9 cellular contexts compared by ENCODE assay signal in genomic region chr10:659710-660141, GRCh38. TPM values are rescaled to one million over a fixed set of nuclear protein-coding genes. Genes with fewer than 3 reads are reported as not detected.
DNase-seq lines count a peak whose midpoint lies in the region; ATAC-seq and TF ChIP-seq lines count a peak whose summit lies in the region.
"Had no signal": no experiment of that assay in that cellular context is flagged by ENCODE, and none has a peak within 500 bp of the region (broad histone marks: within the 10 kb centered on the region; RNA-seq: fewer than 3 reads in every experiment).

No MANE protein-coding gene starts in this region.

- H2AFZ ChIP-seq in SK-N-SH (ENCODE audit: low read depth) = no peak overlapping the region

- 66% methylated on average over 8 of the region's 8 CpGs for WGBS in SK-N-SH (ENCODE audit: low lambda C conversion rate)
- 22% methylated on average over 8 of the region's 8 CpGs for WGBS in prostate gland

- no peak for TF ChIP-seq RAD21 in SK-N-SH (IDR thresholded peaks at IDR 0.05; ENCODE audit: low read length)

- peaks cover 84% of the 10 kb centered on the region for H4K20me1 ChIP-seq in SK-N-SH (ENCODE audit: insufficient read depth)

- no peak for TF ChIP-seq EP300 in SK-N-SH (IDR thresholded peaks at IDR 0.05; ENCODE audit: borderline replicate concordance in 1 of 2, low read depth in 1 of 2, low read length in 1 of 2)

- no peaks in the 10 kb centered on the region for H3K9me3 ChIP-seq in SK-N-SH
- H3K9me3 ChIP-seq in prostate gland = no peaks in the 10 kb centered on the region

- H3K36me3 ChIP-seq in BJ (ENCODE audit: control insufficient read depth, insufficient read depth, low read length) (no peaks in the 10 kb centered on the region), SK-N-SH (replicated peaks in 1 of 2; ENCODE audit: control insufficient read depth in 1 of 2, insufficient read depth in 2 of 2, low read length in 1 of 2) (no peaks in the 10 kb centered on the region), prostate gland (no peaks in the 10 kb centered on the region)

- H3K4me3 Mint-ChIP-seq in stimulated activated naive B cell treated with anti-CD40 and anti-IgM and Interleukin-4, amounts not matched to agents 10 μg/mL and 1 μg/mL and 100 μg/mL, for 72 hours = no peak overlapping the region
- no peak overlapping the region for H3K4me3 Mint-ChIP-seq in activated CD4-positive, alpha-beta T cell treated with anti-CD3 and anti-CD28 coated beads for 36 hours

- H3K27ac Mint-ChIP-seq in stimulated activated naive B cell treated with anti-CD40 and anti-IgM and Interleukin-4, amounts not matched to agents 10 μg/mL and 1 μg/mL and 100 μg/mL, for 72 hours = no peak overlapping the region
- H3K27ac Mint-ChIP-seq in activated CD4-positive, alpha-beta T cell treated with anti-CD3 and anti-CD28 coated beads for 36 hours = no peak overlapping the region

- H3K9me3 Mint-ChIP-seq in stimulated activated naive B cell treated with anti-CD40 and anti-IgM and Interleukin-4, amounts not matched to agents 10 μg/mL and 1 μg/mL and 100 μg/mL, for 72 hours = no peaks in the 10 kb centered on the region
- no peaks in the 10 kb centered on the region for H3K9me3 Mint-ChIP-seq in activated CD4-positive, alpha-beta T cell treated with anti-CD3 and anti-CD28 coated beads for 36 hours (ENCODE audit: low read depth)

- H3K27ac ChIP-seq in SK-N-SH (ENCODE audit: low read depth in 2 of 2, low read length in 1 of 2) (peak overlapping the region; percentile 39 to 70), prostate gland (peak overlapping the region; percentile 23 to 58)

- H3K9ac ChIP-seq in SK-N-SH = peak overlapping the region; percentile 30; the same call in 1 of the 2 replicates

- DNase-seq in BJ (ENCODE audit: low read depth) = peak; percentile 64
- no peak for DNase-seq in SK-N-SH
- DNase-seq in foreskin fibroblast = peak; percentile 33 to 36
- DNase-seq in prostate gland (ENCODE audit: low spot score) = no peak
- no peak for DNase-seq in stimulated activated naive B cell treated with anti-CD40 and anti-IgM and Interleukin-4, amounts not matched to agents 10 μg/mL and 1 μg/mL and 100 μg/mL, for 72 hours
- no peak for DNase-seq in NCI-H128 (lab: John Stamatoyannopoulos, UW; ENCODE audit: unreplicated experiment)
- no peak for DNase-seq in activated CD4-positive, alpha-beta T cell treated with anti-CD3 and anti-CD28 coated beads for 36 hours
- DNase-seq: NCI-H226 had no signal

- no peak for ATAC-seq in GM21367 (IDR thresholded peaks at IDR 0.05; ENCODE audit: unreplicated experiment)
- ATAC-seq in stimulated activated naive B cell treated with anti-CD40 and anti-IgM and Interleukin-4, amounts not matched to agents 10 μg/mL and 1 μg/mL and 100 μg/mL, for 72 hours (replicated peaks) = no peak
- no peak for ATAC-seq in activated CD4-positive, alpha-beta T cell treated with anti-CD3 and anti-CD28 coated beads for 36 hours

- intact Hi-C loops in prostate gland (cut with DNase I) = no loop called here
- intact Hi-C loops in activated CD4-positive, alpha-beta T cell treated with anti-CD3 and anti-CD28 coated beads for 36 hours (cut with DNase I, micrococcal nuclease) = no loop called here

- no peaks in the 10 kb centered on the region for H3K9me2 ChIP-seq in SK-N-SH

- peaks cover 80% of the 10 kb centered on the region for H3K79me2 ChIP-seq in SK-N-SH (ENCODE audit: insufficient read depth)

- TF ChIP-seq CTCF in BJ (IDR thresholded peaks at IDR 0.05; ENCODE audit: insufficient read depth, low read depth, low read length) (no peak), SK-N-SH (IDR thresholded peaks at IDR 0.05) (no peak), foreskin fibroblast (IDR thresholded peaks at IDR 0.05; ENCODE audit: low read depth, low read length) (no peak), prostate gland (IDR thresholded peaks at IDR 0.05) (no peak)

- TF ChIP-seq POLR2A in prostate gland (IDR thresholded peaks at IDR 0.05) = no peak

- H3K4me3 ChIP-seq in BJ (ENCODE audit: low read depth, low read length) (no peak overlapping the region), SK-N-SH (ENCODE audit: low read depth in 2 of 2, low read length in 1 of 2) (no peak overlapping the region), foreskin fibroblast (ENCODE audit: low read depth in 1 of 2, low read length in 2 of 2) (peak overlapping the region in 1 of 2 donors; percentile 1), prostate gland (no peak overlapping the region)

- CTCF ChIA-PET in BJ (lab: Yijun Ruan, JAX) (no interaction called here), SK-N-SH (lab: Yijun Ruan, JAX) (no interaction called here)
- CTCF ChIA-PET in activated CD4-positive, alpha-beta T cell treated with anti-CD3 and anti-CD28 coated beads for 36 hours (lab: Charles Lee) = interaction anchor here (1.1 kb wide), 1 partner anchor 15 kb away, joined by 4 read pairs; no protein-coding TSS in a partner anchor

- no peaks in the 10 kb centered on the region for H3F3A ChIP-seq in SK-N-SH (replicated peaks; ENCODE audit: insufficient read depth)

- H3K36me3 Mint-ChIP-seq in stimulated activated naive B cell treated with anti-CD40 and anti-IgM and Interleukin-4, amounts not matched to agents 10 μg/mL and 1 μg/mL and 100 μg/mL, for 72 hours = no peaks in the 10 kb centered on the region
- no peaks in the 10 kb centered on the region for H3K36me3 Mint-ChIP-seq in activated CD4-positive, alpha-beta T cell treated with anti-CD3 and anti-CD28 coated beads for 36 hours (ENCODE audit: low read depth)

- peak overlapping the region; percentile 52 for H3K4me2 ChIP-seq in SK-N-SH

- peaks cover 4% of the 10 kb centered on the region in 2 experiments; a peak in 1 of 4 replicates for H3K4me1 ChIP-seq in SK-N-SH (ENCODE audit: control insufficient read depth in 1 of 2, insufficient read depth in 2 of 2, low read depth in 1 of 2, low read length in 1 of 2)
- H3K4me1 ChIP-seq in prostate gland (replicated peaks) = peaks cover 4% of the 10 kb centered on the region

- H3K4me1 Mint-ChIP-seq in stimulated activated naive B cell treated with anti-CD40 and anti-IgM and Interleukin-4, amounts not matched to agents 10 μg/mL and 1 μg/mL and 100 μg/mL, for 72 hours = no peaks in the 10 kb centered on the region
- peaks cover 6% of the 10 kb centered on the region for H3K4me1 Mint-ChIP-seq in activated CD4-positive, alpha-beta T cell treated with anti-CD3 and anti-CD28 coated beads for 36 hours

- POLR2A ChIA-PET in BJ (lab: Charles Lee) = no interaction called here
- POLR2A ChIA-PET in SK-N-SH (lab: Yijun Ruan, JAX) = no interaction called here
- POLR2A ChIA-PET in activated CD4-positive, alpha-beta T cell treated with anti-CD3 and anti-CD28 coated beads for 36 hours (lab: Charles Lee) = no interaction called here

- H3K27me3 ChIP-seq in BJ (ENCODE audit: control insufficient read depth, insufficient read depth, low read length) = no peaks in the 10 kb centered on the region
- no peaks in the 10 kb centered on the region for H3K27me3 ChIP-seq in SK-N-SH (ENCODE audit: insufficient read depth)
- H3K27me3 ChIP-seq in prostate gland (replicated peaks; ENCODE audit: insufficient read depth) = no peaks in the 10 kb centered on the region

- H3K27me3 Mint-ChIP-seq in stimulated activated naive B cell treated with anti-CD40 and anti-IgM and Interleukin-4, amounts not matched to agents 10 μg/mL and 1 μg/mL and 100 μg/mL, for 72 hours = peaks cover 16 to 21% of the 10 kb centered on the region in 2 donors
- H3K27me3 Mint-ChIP-seq in activated CD4-positive, alpha-beta T cell treated with anti-CD3 and anti-CD28 coated beads for 36 hours = no peaks in the 10 kb centered on the region

TF ChIP-seq in SK-N-SH, 30 proteins besides CTCF, POLR2A, EP300 and RAD21:
- TF ChIP-seq NFIC (IDR thresholded peaks at IDR 0.05; ENCODE audit: borderline replicate concordance) (no peak), GABPA (IDR thresholded peaks at IDR 0.05; ENCODE audit: low read depth) (no peak), MEF2A (IDR thresholded peaks at IDR 0.05; ENCODE audit: borderline replicate concordance, low read depth) (no peak), MAX (IDR thresholded peaks at IDR 0.05; ENCODE audit: low read depth) (no peak), SIN3A (IDR thresholded peaks at IDR 0.05; ENCODE audit: borderline replicate concordance, low read depth, low read length) (no peak), FOXM1 (IDR thresholded peaks at IDR 0.05; ENCODE audit: low read depth) (no peak)
TF ChIP-seq in SK-N-SH: peak in this region for 0.

RNA-seq across cellular contexts. Expression of gene DIP2C, which starts 29.7 kb away (rescaled TPM):
- polyA plus RNA-seq in BJ (2011; rRNA removed) (6.7 and 9.3 TPM in 2 replicates), SK-N-SH (2012; rRNA removed) (6.2 and 8.7 TPM in 2 replicates)
- 9.8 and 18.6 TPM in 2 replicates for polyA minus RNA-seq in BJ (2011; rRNA and poly(A)+ RNA removed)
- 7.2 and 8.9 TPM in 2 replicates for polyA plus RNA-seq in SK-N-SH (2012; cell fraction: cytosol; rRNA removed)
- 14.0 and 14.5 TPM in 2 replicates for polyA plus RNA-seq in SK-N-SH (2012; cell fraction: nucleus; rRNA removed)
- total RNA-seq in prostate gland = 10 to 100 TPM; 12.3 to 41.8 TPM
- under 1 TPM; 0.76 to 0.94 TPM for total RNA-seq in activated CD4-positive, alpha-beta T cell treated with anti-CD3 and anti-CD28 coated beads for 36 hours

Comparison
In these comparisons a context has a peak if more than half of its experiments do, and no peak if none do; other contexts are left out.
1. DNase-seq: peak in BJ (single experiment) and foreskin fibroblast (2 of 2); none in SK-N-SH (single experiment), prostate gland (single experiment), stimulated activated naive B cell treated with anti-CD40 and anti-IgM and Interleukin-4, amounts not matched to agents 10 μg/mL and 1 μg/mL and 100 μg/mL, for 72 hours (single experiment), NCI-H128 (single experiment) and activated CD4-positive, alpha-beta T cell treated with anti-CD3 and anti-CD28 coated beads for 36 hours (single experiment).
2. RNA of gene DIP2C, which starts 29.7 kb away (total RNA-seq): 12.3 to 41.8 TPM in prostate gland; 0.76 to 0.94 TPM in activated CD4-positive, alpha-beta T cell treated with anti-CD3 and anti-CD28 coated beads for 36 hours; every median in the first group is over 4 times any median in the second.